Comparison of ENCODE assay signal across 1 cellular context in genomic region chr3:133930341-133930933, GRCh38.
A peak's percentile ranks its signal among the peaks of the same experiment; 100 is the strongest.
TF ChIP-seq lines count a peak whose summit lies in the region.

No MANE protein-coding gene starts in this region.

TF ChIP-seq in K562, 482 proteins besides CTCF, POLR2A, EP300 and RAD21 (continued from another document):
- no peak for TF ChIP-seq CEBPG (CRISPR knock-in tag; IDR thresholded peaks at IDR 0.05)
- 0 out of 4 replicates have a peak, but pooled peaks of 1 of the 2 experiments have one; percentile 23 for TF ChIP-seq CEBPG (tag; conservative IDR thresholded peaks at IDR 0.05 in 1 of 2, IDR thresholded peaks at IDR 0.05 in 1 of 2)
- TF ChIP-seq SMC3 (conservative IDR thresholded peaks at IDR 0.05; ENCODE audit: insufficient read depth, low read depth, low read length): 0 out of 2 replicates have a peak, but pooled peaks have one; percentile 31
